Comparison of ENCODE assay signal across 5 cellular contexts in the genomic region with DNA sequence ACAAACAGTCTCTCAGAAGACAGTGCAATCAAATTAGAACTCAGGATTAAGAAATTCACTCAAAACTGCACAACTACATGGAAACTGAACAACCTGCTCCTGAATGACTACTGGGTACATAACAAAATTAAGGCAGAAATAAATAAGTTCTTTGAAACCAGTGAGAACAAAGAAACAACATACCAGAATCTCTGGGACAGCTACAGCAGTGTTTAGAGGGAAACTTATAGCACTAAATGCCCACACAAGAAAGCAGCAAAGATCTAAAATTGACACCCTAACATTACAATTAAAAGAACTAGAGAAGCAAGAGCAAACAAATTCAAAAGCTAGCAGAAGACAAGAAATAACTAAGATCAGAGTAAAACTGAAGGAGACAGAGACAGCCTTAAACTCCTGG. TPM values are rescaled to one million over a fixed set of nuclear protein-coding genes. Genes with fewer than 3 reads are reported as not detected.
"Had no signal": no experiment of that assay in that cellular context is flagged by ENCODE, and none has a peak within 500 bp of the region (broad histone marks: within the 10 kb centered on the region; RNA-seq: fewer than 3 reads in every experiment).

No MANE protein-coding gene starts in this region.

RNA-seq across cellular contexts. Expression of a gene that starts 12.7 kb away (rescaled TPM):
- total RNA-seq: HT-29, HT1080 had no signal
- polyA plus RNA-seq: IgD-negative memory B cell, IMR-90, K562 had no signal
